ENCODE assay signal across 1 cellular context in the genomic region with DNA sequence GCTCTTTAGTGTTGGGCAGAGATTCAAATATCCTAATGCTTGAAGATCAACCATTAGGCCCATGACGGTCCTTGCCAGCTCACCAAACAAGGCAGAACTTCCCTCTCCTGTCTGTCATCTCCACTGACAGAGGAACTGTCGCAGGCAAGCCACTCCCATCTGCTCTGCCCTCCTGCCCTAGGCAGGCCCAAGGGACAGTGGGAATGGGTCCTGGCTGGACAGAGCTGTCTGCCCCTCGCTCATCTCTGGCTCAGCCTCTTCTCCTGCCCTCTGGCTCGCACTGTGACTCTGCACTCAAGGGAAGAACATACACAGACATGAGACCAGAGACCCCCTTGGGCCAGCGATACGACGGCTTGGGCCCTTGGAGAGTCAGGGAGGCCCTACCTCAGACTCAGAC.
TF ChIP-seq lines count a peak whose summit lies in the region.

No MANE protein-coding gene starts in this region.

TF ChIP-seq in K562, 482 proteins besides CTCF, POLR2A, EP300 and RAD21:
- TF ChIP-seq RNF2 (IDR thresholded peaks at IDR 0.05) (no peak), ZNF778 (CRISPR knock-in tag; IDR thresholded peaks at IDR 0.05) (no peak), BRD9 (IDR thresholded peaks at IDR 0.05; ENCODE audit: low read depth, partially characterized antibody) (no peak)
- TF ChIP-seq, protein P1, sequence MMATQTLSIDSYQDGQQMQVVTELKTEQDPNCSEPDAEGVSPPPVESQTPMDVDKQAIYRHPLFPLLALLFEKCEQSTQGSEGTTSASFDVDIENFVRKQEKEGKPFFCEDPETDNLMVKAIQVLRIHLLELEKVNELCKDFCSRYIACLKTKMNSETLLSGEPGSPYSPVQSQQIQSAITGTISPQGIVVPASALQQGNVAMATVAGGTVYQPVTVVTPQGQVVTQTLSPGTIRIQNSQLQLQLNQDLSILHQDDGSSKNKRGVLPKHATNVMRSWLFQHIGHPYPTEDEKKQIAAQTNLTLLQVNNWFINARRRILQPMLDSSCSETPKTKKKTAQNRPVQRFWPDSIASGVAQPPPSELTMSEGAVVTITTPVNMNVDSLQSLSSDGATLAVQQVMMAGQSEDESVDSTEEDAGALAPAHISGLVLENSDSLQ (IDR thresholded peaks at IDR 0.05): peak; percentile 64
TF ChIP-seq in K562: peak in this region for 1.
